ENCODE assay signal across 16 cellular contexts in the genomic region with DNA sequence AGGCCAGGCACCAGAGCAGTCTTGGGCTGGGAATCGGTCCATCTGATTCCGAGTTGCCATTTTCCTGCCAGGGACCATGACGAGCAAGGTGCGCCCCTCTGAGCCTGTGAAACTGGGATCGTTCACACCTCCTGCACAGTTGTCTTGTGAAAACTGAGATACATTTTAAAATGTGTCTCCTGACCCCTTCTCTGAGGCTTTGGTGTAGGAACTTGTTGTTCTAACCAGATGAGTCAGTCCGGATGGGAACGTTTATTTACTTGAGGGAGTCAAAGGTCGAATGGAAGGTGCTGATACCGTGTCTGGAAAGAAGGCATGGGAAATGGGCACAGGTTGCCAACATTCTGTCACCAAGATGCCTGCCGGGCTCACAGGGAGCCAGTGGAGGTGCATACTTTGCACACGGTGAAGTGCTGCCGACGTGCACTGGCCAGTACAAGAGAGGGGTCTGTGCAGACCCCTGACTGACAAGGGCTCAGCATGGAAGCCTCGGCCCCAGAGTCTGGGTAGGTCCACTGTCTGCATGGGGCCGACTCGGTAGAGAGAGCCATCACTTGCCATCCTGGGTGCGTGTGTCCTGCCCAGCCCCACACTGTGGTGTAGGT. TPM values are rescaled to one million over a fixed set of nuclear protein-coding genes. Genes with fewer than 3 reads are reported as not detected.
DNase-seq lines count a peak whose midpoint lies in the region; ATAC-seq and TF ChIP-seq lines count a peak whose summit lies in the region.
"Had no signal": no experiment of that assay in that cellular context is flagged by ENCODE, and none has a peak within 500 bp of the region (broad histone marks: within the 10 kb centered on the region; RNA-seq: fewer than 3 reads in every experiment).

No MANE protein-coding gene starts in this region.

- H3K4me3 ChIP-seq in body of pancreas: no peak overlapping the region
- H3K4me3 ChIP-seq in hepatocyte: no peak overlapping the region
- H3K4me3 ChIP-seq in gastrocnemius medialis: no peak overlapping the region
- H3K4me3 ChIP-seq: ascending aorta, GM12878 had no signal

- H3K36me3 ChIP-seq in body of pancreas (replicated peaks in 1 of 2; ENCODE audit: insufficient read depth in 1 of 2, low read depth in 2 of 2) (no peaks in the 10 kb centered on the region), hepatocyte (replicated peaks; ENCODE audit: insufficient read depth, low read depth) (no peaks in the 10 kb centered on the region), gastrocnemius medialis (no peaks in the 10 kb centered on the region)
- H3K36me3 ChIP-seq: ascending aorta had no signal

- H3K27ac ChIP-seq in body of pancreas: peak overlapping the region; percentile 68 to 96 (median 86)
- peak overlapping the region; percentile 73 for H3K27ac ChIP-seq in hepatocyte
- H3K27ac ChIP-seq in gastrocnemius medialis: peak overlapping the region in 3 of 4 donors; percentile 51 to 69 (median 58)
- H3K27ac ChIP-seq: ascending aorta, dorsolateral prefrontal cortex had no signal

- no peaks in the 10 kb centered on the region for H4K20me1 ChIP-seq in hepatocyte (ENCODE audit: insufficient read depth, poor library complexity, severe bottlenecking)

- no peaks in the 10 kb centered on the region for H3K79me2 ChIP-seq in hepatocyte

- H3K9me2 ChIP-seq in hepatocyte (replicated peaks; ENCODE audit: insufficient read depth): no peaks in the 10 kb centered on the region

- intact Hi-C loops in body of pancreas (cut with DNase I) (no loop called here), gastrocnemius medialis (cut with DNase I; ENCODE audit: low total_unique reads) (loop anchor here (10.0 kb wide), 1 partner anchor 183 kb away; no protein-coding TSS in a partner anchor)

- no peaks in the 10 kb centered on the region for H3K36me3 Mint-ChIP-seq in stimulated activated memory B cell treated with anti-CD40 and anti-IgM and Interleukin-4, amounts not matched to agents 10 μg/mL and 1 μg/mL and 100 μg/mL, for 72 hours
- H3K36me3 Mint-ChIP-seq: CD4-positive, CD25-positive, alpha-beta regulatory T cell had no signal

- WGBS in body of pancreas, 2 donors: 39 to 49% methylated on average over 14 to 16 of the region's 17 CpGs
- WGBS in hepatocyte (ENCODE audit: low lambda C conversion rate, missing lambda C conversion rate): 66% methylated on average over 17 of the region's 17 CpGs

- no peaks in the 10 kb centered on the region for H3K4me1 Mint-ChIP-seq in stimulated activated memory B cell treated with anti-CD40 and anti-IgM and Interleukin-4, amounts not matched to agents 10 μg/mL and 1 μg/mL and 100 μg/mL, for 72 hours
- H3K4me1 Mint-ChIP-seq: CD4-positive, CD25-positive, alpha-beta regulatory T cell had no signal

- TF ChIP-seq POLR2A in body of pancreas (IDR thresholded peaks at IDR 0.05) (no peak), gastrocnemius medialis (IDR thresholded peaks at IDR 0.05) (no peak)

- in situ Hi-C loops in gastrocnemius medialis (cut with MboI; ENCODE audit: low sequenced_read_pairs in 4 of 4): no loop called here

- H3K4me1 ChIP-seq in body of pancreas (peaks cover 23% of the 10 kb centered on the region), hepatocyte (ENCODE audit: insufficient read depth) (peaks cover 7% of the 10 kb centered on the region), gastrocnemius medialis (peaks cover 3 to 4% of the 10 kb centered on the region in 2 donors)
- H3K4me1 ChIP-seq: ascending aorta had no signal

- no peaks in the 10 kb centered on the region for H3K9me3 Mint-ChIP-seq in stimulated activated memory B cell treated with anti-CD40 and anti-IgM and Interleukin-4, amounts not matched to agents 10 μg/mL and 1 μg/mL and 100 μg/mL, for 72 hours
- H3K9me3 Mint-ChIP-seq: CD4-positive, CD25-positive, alpha-beta regulatory T cell had no signal

- no peak overlapping the region for H3K4me3 Mint-ChIP-seq in stimulated activated memory B cell treated with anti-CD40 and anti-IgM and Interleukin-4, amounts not matched to agents 10 μg/mL and 1 μg/mL and 100 μg/mL, for 72 hours
- H3K4me3 Mint-ChIP-seq: CD4-positive, CD25-positive, alpha-beta regulatory T cell had no signal

- TF ChIP-seq CTCF in body of pancreas (IDR thresholded peaks at IDR 0.05) (no peak), hepatocyte (IDR thresholded peaks at IDR 0.05; ENCODE audit: poor library complexity) (no peak), gastrocnemius medialis (IDR thresholded peaks at IDR 0.05 in 4 of 5, conservative IDR thresholded peaks at IDR 0.05 in 1 of 5) (no peak)

- no peak overlapping the region for H3K4me2 ChIP-seq in hepatocyte

- H2AFZ ChIP-seq in hepatocyte: no peak overlapping the region

- no peaks in the 10 kb centered on the region for H3K9me3 ChIP-seq in body of pancreas
- H3K9me3 ChIP-seq in hepatocyte (ENCODE audit: low read depth): no peaks in the 10 kb centered on the region
- H3K9me3 ChIP-seq in gastrocnemius medialis: no peaks in the 10 kb centered on the region
- H3K9me3 ChIP-seq: ascending aorta had no signal

- no peak overlapping the region for H3K27ac Mint-ChIP-seq in stimulated activated memory B cell treated with anti-CD40 and anti-IgM and Interleukin-4, amounts not matched to agents 10 μg/mL and 1 μg/mL and 100 μg/mL, for 72 hours
- H3K27ac Mint-ChIP-seq: CD4-positive, CD25-positive, alpha-beta regulatory T cell had no signal

- peak; percentile 36 for DNase-seq in HT-29 (ENCODE audit: low spot score)
- DNase-seq in body of pancreas: peak; percentile 77 to 89 (median 84)
- DNase-seq in hepatocyte (ENCODE audit: low spot score): peak; percentile 58
- peak in 1 of 2 donors; percentile 58 for DNase-seq in gastrocnemius medialis
- no peak for DNase-seq in putamen (ENCODE audit: low spot score)
- no peak for DNase-seq in pons (ENCODE audit: low spot score)
- DNase-seq: activated CD4-positive, alpha-beta T cell treated with anti-CD3 and anti-CD28 coated beads, Interleukin-2, amount 50 U/mL, for 48 hours; CD4-positive, CD25-positive, alpha-beta regulatory T cell; dorsolateral prefrontal cortex; mesendoderm; NCI-H1694 treated with DMSO at 0.1 percent for 48 hours; NCI-H510A treated with DMSO at 0.1 percent for 48 hours; OCI-M1 had no signal

- H3K27me3 ChIP-seq in body of pancreas (no peaks in the 10 kb centered on the region), hepatocyte (no peaks in the 10 kb centered on the region), gastrocnemius medialis (no peaks in the 10 kb centered on the region)
- H3K27me3 ChIP-seq: ascending aorta, dorsolateral prefrontal cortex had no signal

- no peaks in the 10 kb centered on the region for H3K27me3 Mint-ChIP-seq in stimulated activated memory B cell treated with anti-CD40 and anti-IgM and Interleukin-4, amounts not matched to agents 10 μg/mL and 1 μg/mL and 100 μg/mL, for 72 hours

- ATAC-seq in body of pancreas (peak; percentile 88), gastrocnemius medialis (peak; percentile 75)
- no peak for ATAC-seq in stimulated activated memory B cell treated with anti-CD40 and anti-IgM and Interleukin-4, amounts not matched to agents 10 μg/mL and 1 μg/mL and 100 μg/mL, for 72 hours

RNA-seq across cellular contexts. Expression of gene KCNN3, which starts 7.4 kb away (rescaled TPM):
- total RNA-seq in HT-29 (2014; rRNA removed; shearing (Covaris generic)): not detected in 2 replicates
- total RNA-seq in body of pancreas (1 to 10 TPM in 1 of 2 donors, under 1 TPM in 1; 0.33 to 1.6 TPM), hepatocyte (0.36 and 0.67 TPM in 2 replicates), gastrocnemius medialis (10 to 100 TPM in 3 of 4 donors, 1 to 10 TPM in 1; 5.0 to 30.0 (median 20.8) TPM)
- 0.56 and 1.3 TPM in 2 replicates for polyA plus RNA-seq in hepatocyte
- polyA plus RNA-seq: CD4-positive, CD25-positive, alpha-beta regulatory T cell had no signal

RNA-seq across cellular contexts. Expression of gene PMVK, which starts 59.0 kb away (rescaled TPM):
- total RNA-seq in HT-29 (2014; rRNA removed; shearing (Covaris generic)): 15.7 and 18.9 TPM in 2 replicates
- total RNA-seq in body of pancreas (10 to 100 TPM in 1 of 2 donors, 1 to 10 TPM in 1; 7.0 to 18.5 TPM), hepatocyte (12.5 and 18.5 TPM in 2 replicates), gastrocnemius medialis (1 to 10 TPM; 4.6 to 7.6 (median 6.1) TPM)
- 53.5 and 59.2 TPM in 2 replicates for polyA plus RNA-seq in hepatocyte

Comparison
In these comparisons a context has a peak if more than half of its experiments do, and no peak if none do; other contexts are left out.
1. DNase-seq: peak in HT-29 (single experiment), body of pancreas (4 of 4) and hepatocyte (single experiment); none in putamen (single experiment) and pons (single experiment).
2. Peak in every context shown above with its lines, with median percentiles within 50 percentile points of each other: H3K27ac ChIP-seq.